25 cellular contexts compared by ENCODE assay signal in genomic region chr12:25935355-25936144, GRCh38. TPM values are rescaled to one million over a fixed set of nuclear protein-coding genes. Genes with fewer than 3 reads are reported as not detected.
DNase-seq lines count a peak whose midpoint lies in the region; ATAC-seq, FAIRE-seq and TF ChIP-seq lines count a peak whose summit lies in the region.
"Had no signal": no experiment of that assay in that cellular context is flagged by ENCODE, and none has a peak within 500 bp of the region (broad histone marks: within the 10 kb centered on the region; RNA-seq: fewer than 3 reads in every experiment).

No MANE protein-coding gene starts in this region.

- intact Hi-C loops in left ventricle myocardium superior (cut with micrococcal nuclease) = no loop called here

- H3K36me3 Mint-ChIP-seq in nephron progenitor cell (ENCODE audit: low read depth) = no peaks in the 10 kb centered on the region
- H3K36me3 Mint-ChIP-seq in T-helper 2 cell treated with Interferon-gamma antibody and Interleukin-4, amounts not matched to agents 5 μg/mL and 100 μg/mL, for 36 hours (ENCODE audit: low read depth) = no peaks in the 10 kb centered on the region
- H3K36me3 Mint-ChIP-seq: memory B cell had no signal

- H3K27me3 Mint-ChIP-seq in nephron progenitor cell (ENCODE audit: low read depth, poor library complexity) = peaks cover 3% of the 10 kb centered on the region
- H3K27me3 Mint-ChIP-seq in T-helper 2 cell treated with Interferon-gamma antibody and Interleukin-4, amounts not matched to agents 5 μg/mL and 100 μg/mL, for 36 hours (ENCODE audit: low read depth) = peaks cover 2% of the 10 kb centered on the region

- peak; percentile 75 for FAIRE-seq in endometrium (lab: Jason Lieb, UNC)
- FAIRE-seq in GM12891 (lab: Jason Lieb, UNC) = no peak
- FAIRE-seq: bronchial epithelial cell, RCC 7860 had no signal

- peak overlapping the region; percentile 34 for H3K27ac Mint-ChIP-seq in nephron progenitor cell
- no peak overlapping the region for H3K27ac Mint-ChIP-seq in T-helper 2 cell treated with Interferon-gamma antibody and Interleukin-4, amounts not matched to agents 5 μg/mL and 100 μg/mL, for 36 hours
- H3K27ac Mint-ChIP-seq: activated naive CD4-positive, alpha-beta T cell treated with anti-CD3 and anti-CD28 coated beads for 36 hours; memory B cell had no signal

- ATAC-seq in left ventricle myocardium superior = no peak

- H3K36me3 ChIP-seq in cardiac muscle cell = no peaks in the 10 kb centered on the region
- H3K36me3 ChIP-seq: BE2C, sigmoid colon, transverse colon had no signal

- no peak overlapping the region for H3K4me3 ChIP-seq in cardiac muscle cell
- H3K4me3 ChIP-seq: sigmoid colon, transverse colon had no signal

- DNase-seq in cardiac muscle cell (ENCODE audit: low read depth in 1 of 2, low spot score in 1 of 2) (peak; percentile 27 to 39), left ventricle myocardium superior (no peak), nephron progenitor cell (no peak), AG08396 (ENCODE audit: low spot score) (no peak), GM12891 (ENCODE audit: insufficient read length, low spot score) (no peak), T-helper 2 cell (no peak)
- no peak for DNase-seq in T-helper 2 cell treated with Interferon-gamma antibody and Interleukin-4, amounts not matched to agents 5 μg/mL and 100 μg/mL, for 36 hours (ENCODE audit: low spot score)
- DNase-seq: 8988T; activated CD4-positive, alpha-beta T cell treated with anti-CD3 and anti-CD28 coated beads for 4 hours; activated naive CD4-positive, alpha-beta T cell treated with anti-CD3 and anti-CD28 coated beads for 36 hours; activated T-cell treated with anti-CD3 and anti-CD28 coated beads, Interleukin-2, amount 50 U/mL, for 48 hours; amniotic stem cell; BE2C; cortex of kidney; NCI-H1048; NCI-H187; NCI-H2171 treated with DMSO at 0.1 percent for 48 hours; NCI-H526; sigmoid colon; T-helper 1 cell; transverse colon had no signal

- TF ChIP-seq CTCF in cardiac muscle cell (IDR thresholded peaks at IDR 0.05; ENCODE audit: low read depth, low read length) = no peak
- TF ChIP-seq CTCF in nephron progenitor cell (IDR thresholded peaks at IDR 0.05) = no peak

- H3K4me3 Mint-ChIP-seq in nephron progenitor cell = no peak overlapping the region
- H3K4me3 Mint-ChIP-seq in T-helper 2 cell treated with Interferon-gamma antibody and Interleukin-4, amounts not matched to agents 5 μg/mL and 100 μg/mL, for 36 hours = no peak overlapping the region
- H3K4me3 Mint-ChIP-seq: activated naive CD4-positive, alpha-beta T cell treated with anti-CD3 and anti-CD28 coated beads for 36 hours; memory B cell had no signal

- no peak overlapping the region for H3K27ac ChIP-seq in cardiac muscle cell
- H3K27ac ChIP-seq: sigmoid colon, transverse colon had no signal

- H3K4me1 Mint-ChIP-seq in nephron progenitor cell = peaks cover 26% of the 10 kb centered on the region
- H3K4me1 Mint-ChIP-seq in T-helper 2 cell treated with Interferon-gamma antibody and Interleukin-4, amounts not matched to agents 5 μg/mL and 100 μg/mL, for 36 hours (ENCODE audit: low read depth) = no peaks in the 10 kb centered on the region

- no peaks in the 10 kb centered on the region for H3K27me3 ChIP-seq in cardiac muscle cell
- H3K27me3 ChIP-seq: sigmoid colon, transverse colon had no signal

- no peak for TF ChIP-seq POLR2A in GM12891 (IDR thresholded peaks at IDR 0.05; ENCODE audit: low read depth, low read length)

- H3K9me3 ChIP-seq in cardiac muscle cell (ENCODE audit: low read depth) = no peaks in the 10 kb centered on the region
- H3K9me3 ChIP-seq: BE2C, sigmoid colon, transverse colon had no signal

- H3K9me3 Mint-ChIP-seq in nephron progenitor cell = no peaks in the 10 kb centered on the region
- no peaks in the 10 kb centered on the region for H3K9me3 Mint-ChIP-seq in T-helper 2 cell treated with Interferon-gamma antibody and Interleukin-4, amounts not matched to agents 5 μg/mL and 100 μg/mL, for 36 hours

- no peaks in the 10 kb centered on the region for H3K4me1 ChIP-seq in cardiac muscle cell (ENCODE audit: low read depth)
- H3K4me1 ChIP-seq: BE2C, sigmoid colon, transverse colon had no signal

TF ChIP-seq in GM12891, 5 proteins besides CTCF, POLR2A, EP300 and RAD21:
- TF ChIP-seq TAF1 (IDR thresholded peaks at IDR 0.05; ENCODE audit: low read depth, low read length) (no peak), POU2F2 (IDR thresholded peaks at IDR 0.05; ENCODE audit: low read depth, low read length) (no peak), PAX5 (IDR thresholded peaks at IDR 0.05; ENCODE audit: insufficient read depth, low read length, severe bottlenecking) (no peak)

RNA-seq across cellular contexts. Expression of gene RASSF8, which starts 22.9 kb away (rescaled TPM):
- 30.6 and 56.4 TPM in 2 replicates for total RNA-seq in cardiac muscle cell
- 25.2 and 28.7 TPM in 2 replicates for polyA plus RNA-seq in cardiac muscle cell
- total RNA-seq in left ventricle myocardium superior = 22.9 TPM
- 0.08 TPM for polyA plus RNA-seq in GM12891 (2012; ENCODE audit: low read depth, missing spikeins)

Comparison
In these comparisons a context has a peak if more than half of its experiments do, and no peak if none do; other contexts are left out.
1. DNase-seq: peak in cardiac muscle cell (2 of 2); none in left ventricle myocardium superior (single experiment), nephron progenitor cell (single experiment), AG08396 (single experiment), T-helper 2 cell treated with Interferon-gamma antibody and Interleukin-4, amounts not matched to agents 5 μg/mL and 100 μg/mL, for 36 hours (single experiment), GM12891 (single experiment) and T-helper 2 cell (0 of 5).